Comparison of ENCODE assay signal across 20 cellular contexts in the genomic region with DNA sequence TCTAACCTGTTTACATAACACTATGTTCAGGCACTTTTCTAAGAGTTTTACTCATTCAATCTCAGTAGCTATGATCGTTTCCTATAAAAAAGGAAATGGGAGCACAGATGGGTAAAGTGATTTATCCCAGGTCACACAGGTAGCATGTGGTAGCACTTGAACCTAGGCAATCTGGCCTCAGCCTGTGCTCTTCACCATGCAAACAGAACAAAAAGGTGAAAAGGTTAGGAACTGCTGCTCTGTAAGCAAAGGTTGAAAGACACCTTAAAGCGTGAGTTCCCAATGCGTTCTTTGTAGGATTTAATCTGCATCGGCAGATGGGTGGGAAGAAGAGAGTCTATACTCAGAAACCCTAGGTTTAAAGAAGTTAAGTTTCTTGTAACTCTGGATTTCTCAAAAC.
"Had no signal": no experiment of that assay in that cellular context is flagged by ENCODE, and none has a peak within 500 bp of the region (broad histone marks: within the 10 kb centered on the region; RNA-seq: fewer than 3 reads in every experiment).

No MANE protein-coding gene starts in this region.

- H3K9me3 ChIP-seq: colonic mucosa, heart left ventricle, mucosa of descending colon, spleen, tibial artery, upper lobe of left lung, uterus had no signal

- H3K4me3 Mint-ChIP-seq: naive thymus-derived CD8-positive, alpha-beta T cell; neural crest cell; stimulated activated memory B cell treated with anti-CD40 and anti-IgM and Interleukin-4, amounts not matched to agents 10 μg/mL and 1 μg/mL and 100 μg/mL, for 72 hours; stimulated activated naive CD8-positive, alpha-beta T cell treated with anti-CD3 and anti-CD28 coated beads, Interleukin-15, Interleukin-2, amounts not matched to agents 100 ng/mL and 50 ng/mL, for 24 hours had no signal

- H3K4me3 ChIP-seq: colonic mucosa, heart left ventricle, mucosa of descending colon, spleen, tibial artery, upper lobe of left lung, uterus had no signal

- H3K27ac ChIP-seq: colonic mucosa, heart left ventricle, spleen, tibial artery, upper lobe of left lung, uterus had no signal

- H3K27ac Mint-ChIP-seq: naive thymus-derived CD8-positive, alpha-beta T cell; stimulated activated memory B cell treated with anti-CD40 and anti-IgM and Interleukin-4, amounts not matched to agents 10 μg/mL and 1 μg/mL and 100 μg/mL, for 72 hours; stimulated activated naive CD8-positive, alpha-beta T cell treated with anti-CD3 and anti-CD28 coated beads, Interleukin-15, Interleukin-2, amounts not matched to agents 100 ng/mL and 50 ng/mL, for 24 hours had no signal

- DNase-seq: colonic mucosa; dermis blood vessel endothelial cell; foreskin melanocyte; heart left ventricle; hippocampal formation; left colon; mammary epithelial cell; mucosa of descending colon; naive thymus-derived CD8-positive, alpha-beta T cell; spleen; stimulated activated CD4-positive, alpha-beta T cell treated with anti-CD3 and anti-CD28 coated beads, Interleukin-15, amount 100 ng/mL, for 24 hours; stimulated activated CD4-positive, alpha-beta T cell treated with anti-CD3 and anti-CD28 coated beads, Interleukin-1b, Interleukin-23, amount 100 ng/mL, for 48 hours; stimulated activated CD4-positive, alpha-beta T cell treated with anti-CD3 and anti-CD28 coated beads, Interleukin-4, amount 100 ng/mL, for 24 hours; tibial artery; uterus had no signal

- H3K27me3 Mint-ChIP-seq: naive thymus-derived CD8-positive, alpha-beta T cell; stimulated activated memory B cell treated with anti-CD40 and anti-IgM and Interleukin-4, amounts not matched to agents 10 μg/mL and 1 μg/mL and 100 μg/mL, for 72 hours; stimulated activated naive CD8-positive, alpha-beta T cell treated with anti-CD3 and anti-CD28 coated beads, Interleukin-15, Interleukin-2, amounts not matched to agents 100 ng/mL and 50 ng/mL, for 24 hours had no signal

- H3K4me1 Mint-ChIP-seq: neural crest cell had no signal

- H3K9me3 Mint-ChIP-seq: naive thymus-derived CD8-positive, alpha-beta T cell; neural crest cell; stimulated activated memory B cell treated with anti-CD40 and anti-IgM and Interleukin-4, amounts not matched to agents 10 μg/mL and 1 μg/mL and 100 μg/mL, for 72 hours; stimulated activated naive CD8-positive, alpha-beta T cell treated with anti-CD3 and anti-CD28 coated beads, Interleukin-15, Interleukin-2, amounts not matched to agents 100 ng/mL and 50 ng/mL, for 24 hours had no signal

- ATAC-seq: heart left ventricle; left colon; mucosa of descending colon; naive thymus-derived CD8-positive, alpha-beta T cell; sciatic nerve; stimulated activated memory B cell treated with anti-CD40 and anti-IgM and Interleukin-4, amounts not matched to agents 10 μg/mL and 1 μg/mL and 100 μg/mL, for 72 hours had no signal

- H3K36me3 ChIP-seq: uterus had no signal
